8 cellular contexts compared by ENCODE assay signal in the genomic region with DNA sequence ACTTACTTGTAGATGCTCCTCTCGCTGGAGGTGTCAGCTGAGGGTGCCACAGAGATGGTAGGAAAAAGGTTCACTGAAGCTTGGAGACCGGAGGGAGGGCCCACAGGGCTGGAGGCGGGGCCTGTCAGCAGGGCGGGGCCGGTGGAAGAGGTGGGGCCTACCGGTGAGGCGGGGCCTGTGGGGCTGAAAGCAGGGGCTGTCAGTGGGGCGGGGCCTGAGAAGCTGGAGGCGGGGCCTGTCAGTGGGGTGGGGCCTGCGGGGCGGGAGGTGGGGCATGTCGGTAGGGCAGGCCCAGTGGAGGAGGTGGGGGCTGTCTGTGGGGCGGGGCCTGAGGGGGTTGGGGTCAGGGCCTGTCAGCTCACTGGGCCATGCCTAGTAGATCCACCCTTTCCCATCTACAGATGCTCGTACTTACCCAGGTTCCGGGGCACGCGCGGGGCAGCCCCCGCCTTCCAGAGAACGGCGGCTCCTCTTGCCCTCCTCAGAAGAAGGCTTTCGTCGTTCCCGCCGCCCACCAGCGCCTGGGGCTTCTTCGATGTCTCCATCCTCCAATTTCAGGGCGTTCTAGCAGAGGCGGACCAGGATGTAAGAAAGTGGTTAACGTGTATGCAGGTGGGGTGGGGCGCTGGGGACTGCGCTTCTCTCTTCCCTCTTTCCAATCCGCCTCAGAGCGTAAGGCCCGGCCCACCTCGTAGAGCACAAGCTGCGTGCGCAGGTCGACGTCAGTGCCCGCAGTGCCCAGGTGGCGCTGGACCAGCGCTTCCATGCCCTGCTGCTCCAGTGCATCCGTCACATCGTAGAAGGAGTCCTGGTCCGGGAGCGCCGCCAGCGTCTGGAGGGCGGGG. TPM values are rescaled to one million over a fixed set of nuclear protein-coding genes. Genes with fewer than 3 reads are reported as not detected.
DNase-seq lines count a peak whose midpoint lies in the region; ATAC-seq and TF ChIP-seq lines count a peak whose summit lies in the region.

No MANE protein-coding gene starts in this region.

- CTCF ChIA-PET in MCF 10A (lab: Yijun Ruan, JAX), result interaction anchor here (1.4 kb wide), 1 partner anchor 9 kb away, joined by 4 read pairs; the partner anchor contains the start of gene TMEM208
- CTCF ChIA-PET in RWPE1 (lab: Yijun Ruan, JAX), result interaction anchor here (0.6 kb wide), 1 partner anchor 704 kb away, joined by 3 read pairs; no protein-coding TSS in a partner anchor

- no peaks in the 10 kb centered on the region for H3K27me3 Mint-ChIP-seq in MCF 10A (ENCODE audit: insufficient read depth, unreplicated experiment)

- no peak overlapping the region for H3K4me3 Mint-ChIP-seq in MCF 10A (ENCODE audit: unreplicated experiment)

- H3K36me3 Mint-ChIP-seq in MCF 10A (ENCODE audit: insufficient read depth, unreplicated experiment), result peaks cover 48% of the 10 kb centered on the region

- H3K4me1 Mint-ChIP-seq in MCF 10A (ENCODE audit: insufficient read depth, unreplicated experiment), result peaks cover 13% of the 10 kb centered on the region

- TF ChIP-seq CTCF in MCF 10A (IDR thresholded peaks at IDR 0.05; ENCODE audit: unreplicated experiment), result no peak
- TF ChIP-seq CTCF in breast epithelium (IDR thresholded peaks at IDR 0.05), result no peak
- TF ChIP-seq CTCF in RWPE1 (conservative IDR thresholded peaks at IDR 0.05; ENCODE audit: low read depth), result no peak
- no peak for TF ChIP-seq CTCF in vagina (IDR thresholded peaks at IDR 0.05)

- TF ChIP-seq POLR2A in breast epithelium (IDR thresholded peaks at IDR 0.05), result no peak
- TF ChIP-seq POLR2A in vagina (IDR thresholded peaks at IDR 0.05), result no peak

- H3K27ac ChIP-seq in breast epithelium (peak overlapping the region in 1 of 2 donors; percentile 29), RWPE1 (peak overlapping the region; percentile 92), right cardiac atrium (ENCODE audit: low read length) (no peak overlapping the region), vagina (no peak overlapping the region)

- no peaks in the 10 kb centered on the region for H3K9me3 Mint-ChIP-seq in MCF 10A (ENCODE audit: unreplicated experiment)

- peaks cover 9 to 17% of the 10 kb centered on the region in 2 donors for H3K4me1 ChIP-seq in breast epithelium
- H3K4me1 ChIP-seq in right cardiac atrium (ENCODE audit: control insufficient read depth, insufficient read depth, low read length), result peaks cover 7% of the 10 kb centered on the region
- no peaks in the 10 kb centered on the region for H3K4me1 ChIP-seq in vagina

- 77% methylated on average over 50 of the region's 50 CpGs for WGBS in right cardiac atrium

- H3K36me3 ChIP-seq in breast epithelium, result no peaks in the 10 kb centered on the region
- peaks cover 0 to 48% of the 10 kb centered on the region in 2 donors for H3K36me3 ChIP-seq in vagina

- no TSS peak for BruUV-seq in MCF 10A (replicated peaks; lab: Mats Ljungman, UMichigan)

- intact Hi-C loops in MCF 10A (cut with micrococcal nuclease), result no loop called here
- intact Hi-C loops in breast epithelium (cut with DNase I; ENCODE audit: low total_unique reads), result no loop called here
- intact Hi-C loops in right cardiac atrium (cut with DNase I), result no loop called here
- intact Hi-C loops in vagina (cut with DNase I), result no loop called here

- H3K9me3 ChIP-seq in breast epithelium, result no peaks in the 10 kb centered on the region
- no peaks in the 10 kb centered on the region for H3K9me3 ChIP-seq in right cardiac atrium (ENCODE audit: control insufficient read depth, low read length)
- H3K9me3 ChIP-seq in vagina, result no peaks in the 10 kb centered on the region

- no peak overlapping the region for H3K27ac Mint-ChIP-seq in MCF 10A (ENCODE audit: low read depth, unreplicated experiment)

- H3K4me3 ChIP-seq in breast epithelium (no peak overlapping the region), right cardiac atrium (ENCODE audit: low read length) (no peak overlapping the region), vagina (no peak overlapping the region)

- POLR2A ChIA-PET in MCF 10A (lab: Yijun Ruan, JAX), result interaction anchor here (0.8 to 4.2 kb wide), 3 partner anchors 9 to 18 kb away, joined by 3 to 22 read pairs (median 4); partner anchors contain the start of gene TMEM208
- POLR2A ChIA-PET in RWPE1 (lab: Yijun Ruan, JAX; ENCODE audit: low non-redundant PET), result interaction anchor here (0.8 to 1.0 kb wide), 2 partner anchors 9 to 10 kb away, joined by 3 read pairs; partner anchors contain the start of gene TMEM208

- peak in 1 of 2 donors; percentile 52 for ATAC-seq in right cardiac atrium

- no peaks in the 10 kb centered on the region for H3K27me3 ChIP-seq in breast epithelium
- H3K27me3 ChIP-seq in right cardiac atrium (ENCODE audit: control insufficient read depth, insufficient read depth), result no peaks in the 10 kb centered on the region
- no peaks in the 10 kb centered on the region for H3K27me3 ChIP-seq in vagina

- DNase-seq in MCF 10A (ENCODE audit: unreplicated experiment) (peak; percentile 70), breast epithelium (ENCODE audit: low spot score in 2 of 2) (no peak), RWPE1 (ENCODE audit: low spot score) (peak; percentile 88), right cardiac atrium (peak; percentile 54 to 81 (median 69)), vagina (ENCODE audit: extremely low spot score in 2 of 2) (no peak), mucosa of gallbladder (ENCODE audit: low spot score) (no peak)
- DNase-seq in activated T-helper 9 cell treated with anti-CD3 and anti-CD28 coated beads, Interleukin-2, amount 50 U/mL, for 16 hours (ENCODE audit: low read depth), result peak; percentile 66
- peak; percentile 64 to 82 (median 66) for DNase-seq in stimulated activated CD4-positive, alpha-beta T cell treated with anti-CD3 and anti-CD28 coated beads, TNF-alpha, amount 100 ng/mL, for 24 hours (ENCODE audit: low read depth in 3 of 3)

RNA-seq across cellular contexts. Expression of gene TMEM208, which starts 9.8 kb away (rescaled TPM):
- total RNA-seq in MCF 10A (2022), result 44.4 and 55.5 TPM in 2 replicates
- total RNA-seq in breast epithelium, result 10 to 100 TPM; 35.2 to 46.2 (median 44.2) TPM
- total RNA-seq in right cardiac atrium, result 10 to 100 TPM; 15.4 to 26.2 (median 17.0) TPM
- 43.5 TPM for polyA plus RNA-seq in right cardiac atrium
- 48.9 TPM for total RNA-seq in vagina
- total RNA-seq in mucosa of gallbladder, result 46.9 TPM

RNA-seq across cellular contexts. Expression of gene FHOD1, which starts 10.5 kb away (rescaled TPM):
- 12.1 and 14.7 TPM in 2 replicates for total RNA-seq in MCF 10A (2022)
- total RNA-seq in breast epithelium, result 10 to 100 TPM; 19.3 to 25.9 (median 22.6) TPM
- total RNA-seq in right cardiac atrium, result 10 to 100 TPM; 16.9 to 32.1 (median 19.4) TPM
- polyA plus RNA-seq in right cardiac atrium, result 20.5 TPM
- total RNA-seq in vagina, result 17.2 TPM
- total RNA-seq in mucosa of gallbladder, result 46.4 TPM

RNA-seq across cellular contexts. Expression of gene SLC9A5, which starts 12.0 kb away (rescaled TPM):
- total RNA-seq in MCF 10A (2022) (0.40 and 1.4 TPM in 2 replicates), breast epithelium (1 to 10 TPM in 2 of 3 donors, under 1 TPM in 1; 0.96 to 2.3 (median 1.3) TPM), right cardiac atrium (1 to 10 TPM; 2.2 to 2.9 (median 2.5) TPM), vagina (0.49 TPM), mucosa of gallbladder (3.2 TPM)
- polyA plus RNA-seq in right cardiac atrium, result 1.9 TPM

RNA-seq across cellular contexts. Expression of gene ELMO3, which starts 37.8 kb away (rescaled TPM):
- total RNA-seq in MCF 10A (2022) (9.6 and 12.0 TPM in 2 replicates), breast epithelium (10 to 100 TPM in 2 of 3 donors, 1 to 10 TPM in 1; 1.1 to 35.0 (median 19.7) TPM), right cardiac atrium (under 1 TPM; 0.51 to 0.85 (median 0.76) TPM), vagina (21.6 TPM), mucosa of gallbladder (68.3 TPM)
- 0.72 TPM for polyA plus RNA-seq in right cardiac atrium

RNA-seq across cellular contexts. Expression of gene PLEKHG4, which starts 42.6 kb away (rescaled TPM):
- 30.4 and 32.7 TPM in 2 replicates for total RNA-seq in MCF 10A (2022)
- 10 to 100 TPM; 15.0 to 26.2 (median 19.8) TPM for total RNA-seq in breast epithelium
- total RNA-seq in right cardiac atrium, result 1 to 10 TPM; 2.2 to 2.8 (median 2.5) TPM
- 2.2 TPM for polyA plus RNA-seq in right cardiac atrium
- total RNA-seq in vagina, result 9.8 TPM
- total RNA-seq in mucosa of gallbladder, result 6.7 TPM

Comparison
In these comparisons a context has a peak if more than half of its experiments do, and no peak if none do; other contexts are left out.
1. DNase-seq: peak in MCF 10A (single experiment), RWPE1 (single experiment), activated T-helper 9 cell treated with anti-CD3 and anti-CD28 coated beads, Interleukin-2, amount 50 U/mL, for 16 hours (single experiment), right cardiac atrium (3 of 3) and stimulated activated CD4-positive, alpha-beta T cell treated with anti-CD3 and anti-CD28 coated beads, TNF-alpha, amount 100 ng/mL, for 24 hours (3 of 3); none in breast epithelium (0 of 2), vagina (0 of 2) and mucosa of gallbladder (single experiment).